ENCODE assay signal across 20 cellular contexts in the genomic region with DNA sequence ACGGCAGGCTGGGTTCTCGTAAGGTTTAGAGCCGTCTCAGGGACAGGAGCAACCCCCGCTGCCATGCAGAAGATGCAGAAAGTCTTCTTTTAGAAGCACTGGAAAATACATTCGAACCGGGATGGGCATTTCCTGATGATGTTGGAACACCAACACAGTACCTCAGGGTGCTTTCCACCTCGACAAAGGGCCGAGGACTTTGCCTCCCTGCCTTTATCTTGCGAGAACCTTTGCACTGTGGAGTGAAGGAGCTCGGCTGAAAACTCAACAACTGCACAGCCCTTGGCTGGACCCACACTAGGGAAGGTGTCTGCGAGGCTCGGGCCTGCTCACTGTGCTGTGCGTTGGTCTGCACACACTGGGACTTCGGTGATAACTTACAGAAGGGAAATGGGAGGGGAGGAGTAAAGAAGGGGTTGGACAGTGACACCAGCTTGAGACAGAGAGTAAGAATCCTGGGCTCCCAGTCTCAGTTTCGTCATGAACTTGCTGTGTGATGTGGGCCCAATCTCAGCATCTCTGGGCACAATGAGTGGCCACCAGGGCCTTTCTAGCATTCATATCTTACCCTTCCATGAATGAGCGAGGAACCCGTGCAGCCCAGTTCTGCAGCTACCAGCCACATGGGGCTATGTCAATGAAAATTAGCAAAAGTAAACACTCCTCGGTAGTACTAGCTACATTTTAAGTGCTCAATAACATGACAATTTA.
"Had no signal": no experiment of that assay in that cellular context is flagged by ENCODE, and none has a peak within 500 bp of the region (broad histone marks: within the 10 kb centered on the region; RNA-seq: fewer than 3 reads in every experiment).

No MANE protein-coding gene starts in this region.

- H2AFZ ChIP-seq: parathyroid adenoma had no signal

- H3K9me3 ChIP-seq: left lung, sigmoid colon, tibial artery, uterus had no signal

- H3K4me1 ChIP-seq: uterus had no signal

- H3K27ac ChIP-seq: foreskin keratinocyte, left lung, parathyroid adenoma, tibial artery, uterus had no signal

- H3K27me3 ChIP-seq: dorsolateral prefrontal cortex, foreskin keratinocyte, left lung, sigmoid colon, tibial artery, uterus had no signal

- H3K9ac ChIP-seq: parathyroid adenoma had no signal

- H3K4me3 ChIP-seq: dorsolateral prefrontal cortex, left lung, sigmoid colon, tibial artery, uterus had no signal

- H3K36me3 ChIP-seq: left lung, sigmoid colon, tibial artery, uterus had no signal

- ATAC-seq: activated CD8-positive, alpha-beta T cell treated with anti-CD3 and anti-CD28 coated beads for 36 hours; foreskin keratinocyte; left lung; stimulated activated naive CD8-positive, alpha-beta T cell treated with anti-CD3 and anti-CD28 coated beads, Interleukin-15, Interleukin-2, amounts not matched to agents 100 U/mL and 50 U/mL, for 24 hours had no signal

- DNase-seq: activated CD4-positive, alpha-beta T cell treated with anti-CD3 and anti-CD28 coated beads, Interleukin-2, amount 10 ng/mL, durations not matched to agents 24 days and 14 days; activated CD8-positive, alpha-beta T cell treated with anti-CD3 and anti-CD28 coated beads for 36 hours; activated naive CD4-positive, alpha-beta T cell treated with Interleukin-2 at 50 U/mL for 16 hours; activated naive CD8-positive, alpha-beta T cell treated with anti-CD3 and anti-CD28 coated beads, Interleukin-2, amount 10 ng/mL, durations not matched to agents 7 days and 5 days; activated T-cell treated with anti-CD3 and anti-CD28 coated beads, Interleukin-2, amount 50 U/mL, for 24 hours; caudate nucleus; dorsolateral prefrontal cortex; foreskin keratinocyte; hippocampal formation; left lung; naive B cell; sigmoid colon; stimulated activated CD4-positive, alpha-beta T cell treated with anti-CD3 and anti-CD28 coated beads, Interleukin-1b, Interleukin-23, amount 100 ng/mL, for 48 hours; stimulated activated naive CD8-positive, alpha-beta T cell treated with anti-CD3 and anti-CD28 coated beads, Interleukin-15, Interleukin-2, amounts not matched to agents 100 U/mL and 50 U/mL, for 24 hours; substantia nigra; T-helper 1 cell; T1000; tibial artery; uterus had no signal
